In genomic region chrX:153724252-153725038, GRCh38 we compare ENCODE assay signal across 8 cellular contexts. TPM values are rescaled to one million over a fixed set of nuclear protein-coding genes. Genes with fewer than 3 reads are reported as not detected.
A peak's percentile ranks its signal among the peaks of the same experiment; 100 is the strongest.
DNase-seq lines count a peak whose midpoint lies in the region; ATAC-seq and TF ChIP-seq lines count a peak whose summit lies in the region.

Gene ABCD1 (plus strand): TSS chrX:153724856. CDS start chrX:153725267, 411 bp downstream.
Gene BCAP31 (minus strand): TSS chrX:153724387. CDS start chrX:153723244, 1,143 bp downstream.

- DNase-seq in BJ (ENCODE audit: low read depth) (peak; percentile 28), GM19240 (ENCODE audit: insufficient read length, low spot score) (peak; percentile 65), NCI-H774 (lab: John Stamatoyannopoulos, UW) (peak; percentile 94), dorsolateral prefrontal cortex (peak; percentile 63 to 92 (median 80)), lower leg skin (ENCODE audit: low spot score in 2 of 2) (peak; percentile 79 to 97)
- peak; percentile 82 to 83 for DNase-seq in activated CD4-positive, alpha-beta T cell treated with anti-CD3 and anti-CD28 coated beads, Interleukin-2, amount 50 U/mL, for 4 hours
- peak; percentile 85 for DNase-seq in stimulated activated CD4-positive, alpha-beta T cell treated with anti-CD3 and anti-CD28 coated beads, Interleukin-4, amount 100 ng/mL, for 24 hours

- intact Hi-C loops in dorsolateral prefrontal cortex (cut with DNase I) (loop anchor here (5.0 kb wide), 2 partner anchors 38 to 68 kb away; partner anchors contain the start of genes PLXNB3 (in 2 of the 2), IDH3G (in 1 of the 2) and SSR4 (in 1 of the 2)), lower leg skin (cut with DNase I; ENCODE audit: low total_unique reads) (no loop called here)

- H3K27me3 ChIP-seq in BJ (ENCODE audit: control insufficient read depth, insufficient read depth, low read length): no peaks in the 10 kb centered on the region
- H3K27me3 ChIP-seq in dorsolateral prefrontal cortex: peaks cover 0 to 73% (median 5%) of the 10 kb centered on the region in 45 donors

- H3K27ac ChIP-seq in dorsolateral prefrontal cortex: peak within 1 kb of the TSS in 56 of 59 donors; percentile 23 to 88 (median 78)

- H3K4me3 ChIP-seq in BJ (ENCODE audit: low read depth, low read length) (peak within 1 kb of the TSS; percentile 70), dorsolateral prefrontal cortex (peak within 1 kb of the TSS; percentile 35 to 76 (median 67)), lower leg skin (ENCODE audit: low read depth, poor library complexity, severe bottlenecking) (peak within 1 kb of the TSS; percentile 57)

- ATAC-seq in HG03457 (IDR thresholded peaks at IDR 0.05; ENCODE audit: unreplicated experiment): peak; percentile 39

- CTCF ChIA-PET in BJ (lab: Yijun Ruan, JAX): no interaction called here

- TF ChIP-seq CTCF in BJ (IDR thresholded peaks at IDR 0.05; ENCODE audit: insufficient read depth, low read depth, low read length) (no peak), dorsolateral prefrontal cortex (IDR thresholded peaks at IDR 0.05 in 54 of 56, conservative IDR thresholded peaks at IDR 0.05 in 2 of 56; ENCODE audit: low read depth in 1 of 56, partially characterized antibody in 56 of 56) (no peak), lower leg skin (IDR thresholded peaks at IDR 0.05) (no peak)

- POLR2A ChIA-PET in BJ (lab: Charles Lee): interaction anchor here (0.6 kb wide), 1 partner anchor 816 kb away, joined by 7 read pairs; no protein-coding TSS in a partner anchor

- 0 to 50% methylated on average over 6 to 37 of the region's 88 CpGs for WGBS in lower leg skin, 2 donors

- peak in 1 of 2 donors; percentile 17 for TF ChIP-seq POLR2A in lower leg skin (IDR thresholded peaks at IDR 0.05)

- peaks cover 8% of the 10 kb centered on the region for H3K36me3 ChIP-seq in BJ (ENCODE audit: control insufficient read depth, insufficient read depth, low read length)

RNA-seq across cellular contexts. Expression of gene ABCD1, which starts in this region (rescaled TPM):
- 4.3 and 9.2 TPM in 2 replicates for polyA plus RNA-seq in BJ (2011; rRNA removed)
- polyA minus RNA-seq in BJ (2011; rRNA and poly(A)+ RNA removed): 6.6 and 8.2 TPM in 2 replicates
- 1 to 10 TPM; 2.4 to 8.3 (median 4.5) TPM for total RNA-seq in dorsolateral prefrontal cortex
- 1 to 10 TPM; 5.0 to 9.3 (median 7.4) TPM for total RNA-seq in lower leg skin

RNA-seq across cellular contexts. Expression of gene BCAP31, which starts in this region (rescaled TPM):
- polyA plus RNA-seq in BJ (2011; rRNA removed): 204 and 222 TPM in 2 replicates
- polyA minus RNA-seq in BJ (2011; rRNA and poly(A)+ RNA removed): 73.3 and 109 TPM in 2 replicates
- total RNA-seq in dorsolateral prefrontal cortex: 100 to 1,000 TPM; 115 to 220 (median 178) TPM
- 100 to 1,000 TPM; 139 to 210 (median 169) TPM for total RNA-seq in lower leg skin

Comparison
In these comparisons a context has a peak if more than half of its experiments do, and no peak if none do; other contexts are left out.
1. Peak in every context shown above with its lines: DNase-seq, ATAC-seq, H3K4me3 ChIP-seq and H3K27ac ChIP-seq.
2. DNase-seq: peak in every context shown above with its lines; median percentile 94 in NCI-H774; 88 in lower leg skin; 85 in stimulated activated CD4-positive, alpha-beta T cell treated with anti-CD3 and anti-CD28 coated beads, Interleukin-4, amount 100 ng/mL, for 24 hours; 82 in activated CD4-positive, alpha-beta T cell treated with anti-CD3 and anti-CD28 coated beads, Interleukin-2, amount 50 U/mL, for 4 hours; 80 in dorsolateral prefrontal cortex; 65 in GM19240; 28 in BJ.